In genomic region chr10:78071857-78072179, GRCh38 we compare ENCODE assay signal across 1 cellular context.
TF ChIP-seq lines count a peak whose summit lies in the region.

No MANE protein-coding gene starts in this region.

TF ChIP-seq in HepG2, 621 proteins besides CTCF, POLR2A, EP300 and RAD21:
- TF ChIP-seq ZNF816 (CRISPR knock-in tag; IDR thresholded peaks at IDR 0.05; ENCODE audit: borderline replicate concordance) (no peak), SIN3A (IDR thresholded peaks at IDR 0.05; ENCODE audit: borderline replicate concordance, low read depth, low read length) (no peak), DNMT3B (CRISPR knock-in tag; conservative IDR thresholded peaks at IDR 0.05) (no peak), ZNF768 (CRISPR knock-in tag; IDR thresholded peaks at IDR 0.05) (peak; percentile 88; the same call in 1 of the 2 replicates), NFE2L1 (CRISPR knock-in tag; IDR thresholded peaks at IDR 0.05; ENCODE audit: borderline replicate concordance) (no peak)
- TF ChIP-seq, protein P1, sequence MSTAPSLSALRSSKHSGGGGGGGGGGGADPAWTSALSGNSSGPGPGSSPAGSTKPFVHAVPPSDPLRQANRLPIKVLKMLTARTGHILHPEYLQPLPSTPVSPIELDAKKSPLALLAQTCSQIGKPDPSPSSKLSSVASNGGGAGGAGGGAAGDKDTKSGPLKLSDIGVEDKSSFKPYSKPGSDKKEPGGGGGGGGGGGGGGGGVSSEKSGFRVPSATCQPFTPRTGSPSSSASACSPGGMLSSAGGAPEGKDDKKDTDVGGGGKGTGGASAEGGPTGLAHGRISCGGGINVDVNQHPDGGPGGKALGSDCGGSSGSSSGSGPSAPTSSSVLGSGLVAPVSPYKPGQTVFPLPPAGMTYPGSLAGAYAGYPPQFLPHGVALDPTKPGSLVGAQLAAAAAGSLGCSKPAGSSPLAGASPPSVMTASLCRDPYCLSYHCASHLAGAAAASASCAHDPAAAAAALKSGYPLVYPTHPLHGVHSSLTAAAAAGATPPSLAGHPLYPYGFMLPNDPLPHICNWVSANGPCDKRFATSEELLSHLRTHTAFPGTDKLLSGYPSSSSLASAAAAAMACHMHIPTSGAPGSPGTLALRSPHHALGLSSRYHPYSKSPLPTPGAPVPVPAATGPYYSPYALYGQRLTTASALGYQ (CRISPR knock-in tag; IDR thresholded peaks at IDR 0.05), result no peak
TF ChIP-seq in HepG2: peak in this region for 1.
